In the genomic region with DNA sequence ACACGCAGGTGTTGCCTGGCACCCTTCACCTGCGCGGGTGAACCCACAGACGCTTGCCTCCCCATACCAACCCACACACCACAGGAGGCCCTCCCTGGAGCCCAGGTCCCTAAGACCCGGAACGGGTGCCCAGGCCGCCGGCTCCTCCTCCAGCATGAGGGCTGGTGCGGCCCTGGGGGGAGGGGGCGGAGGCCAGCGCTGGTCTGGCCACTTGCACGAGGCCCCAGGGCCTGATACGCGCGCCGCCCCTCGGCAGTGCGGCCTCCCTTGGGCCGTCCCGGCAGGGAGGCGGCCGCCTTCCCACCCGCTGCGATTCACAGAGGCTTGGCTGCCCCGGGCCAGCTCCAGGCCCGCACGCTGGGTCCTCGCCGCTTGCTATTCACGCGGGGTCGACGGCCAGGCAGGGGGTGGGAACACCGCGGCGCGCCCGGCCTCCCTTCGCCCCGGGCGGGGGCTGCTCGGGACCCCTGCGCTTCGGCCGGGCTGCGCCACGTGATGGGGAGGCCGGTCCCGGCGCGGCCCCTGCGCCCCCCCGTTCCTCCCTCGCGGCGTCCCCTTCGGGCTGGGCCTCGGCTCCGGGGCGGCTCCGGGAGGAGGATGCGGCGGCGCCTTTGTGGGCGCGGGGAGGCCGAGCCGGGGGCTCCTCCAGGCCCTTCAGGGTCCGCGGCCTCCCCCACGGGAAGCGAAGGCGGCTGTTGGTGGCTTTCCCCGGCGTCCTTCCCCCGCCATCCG, we compare ENCODE assay signal across 1 cellular context.
A peak's percentile ranks its signal among the peaks of the same experiment; 100 is the strongest.
TF ChIP-seq lines count a peak whose summit lies in the region.

No MANE protein-coding gene starts in this region.

TF ChIP-seq in HepG2, 621 proteins besides CTCF, POLR2A, EP300 and RAD21 (continued from another document and continues in another):
- TF ChIP-seq, protein P1, sequence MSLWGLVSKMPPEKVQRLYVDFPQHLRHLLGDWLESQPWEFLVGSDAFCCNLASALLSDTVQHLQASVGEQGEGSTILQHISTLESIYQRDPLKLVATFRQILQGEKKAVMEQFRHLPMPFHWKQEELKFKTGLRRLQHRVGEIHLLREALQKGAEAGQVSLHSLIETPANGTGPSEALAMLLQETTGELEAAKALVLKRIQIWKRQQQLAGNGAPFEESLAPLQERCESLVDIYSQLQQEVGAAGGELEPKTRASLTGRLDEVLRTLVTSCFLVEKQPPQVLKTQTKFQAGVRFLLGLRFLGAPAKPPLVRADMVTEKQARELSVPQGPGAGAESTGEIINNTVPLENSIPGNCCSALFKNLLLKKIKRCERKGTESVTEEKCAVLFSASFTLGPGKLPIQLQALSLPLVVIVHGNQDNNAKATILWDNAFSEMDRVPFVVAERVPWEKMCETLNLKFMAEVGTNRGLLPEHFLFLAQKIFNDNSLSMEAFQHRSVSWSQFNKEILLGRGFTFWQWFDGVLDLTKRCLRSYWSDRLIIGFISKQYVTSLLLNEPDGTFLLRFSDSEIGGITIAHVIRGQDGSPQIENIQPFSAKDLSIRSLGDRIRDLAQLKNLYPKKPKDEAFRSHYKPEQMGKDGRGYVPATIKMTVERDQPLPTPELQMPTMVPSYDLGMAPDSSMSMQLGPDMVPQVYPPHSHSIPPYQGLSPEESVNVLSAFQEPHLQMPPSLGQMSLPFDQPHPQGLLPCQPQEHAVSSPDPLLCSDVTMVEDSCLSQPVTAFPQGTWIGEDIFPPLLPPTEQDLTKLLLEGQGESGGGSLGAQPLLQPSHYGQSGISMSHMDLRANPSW (CRISPR knock-in tag; IDR thresholded peaks at IDR 0.05; ENCODE audit: borderline replicate concordance), result no peak
- TF ChIP-seq, protein P2, sequence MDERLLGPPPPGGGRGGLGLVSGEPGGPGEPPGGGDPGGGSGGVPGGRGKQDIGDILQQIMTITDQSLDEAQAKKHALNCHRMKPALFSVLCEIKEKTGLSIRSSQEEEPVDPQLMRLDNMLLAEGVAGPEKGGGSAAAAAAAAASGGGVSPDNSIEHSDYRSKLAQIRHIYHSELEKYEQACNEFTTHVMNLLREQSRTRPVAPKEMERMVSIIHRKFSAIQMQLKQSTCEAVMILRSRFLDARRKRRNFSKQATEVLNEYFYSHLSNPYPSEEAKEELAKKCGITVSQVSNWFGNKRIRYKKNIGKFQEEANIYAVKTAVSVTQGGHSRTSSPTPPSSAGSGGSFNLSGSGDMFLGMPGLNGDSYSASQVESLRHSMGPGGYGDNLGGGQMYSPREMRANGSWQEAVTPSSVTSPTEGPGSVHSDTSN (CRISPR knock-in tag; IDR thresholded peaks at IDR 0.05), result no peak
- TF ChIP-seq HDAC1 (CRISPR knock-in tag; IDR thresholded peaks at IDR 0.05) (peak; percentile 56; the same call in 1 of the 2 replicates), KLF9 (CRISPR knock-in tag; IDR thresholded peaks at IDR 0.05; ENCODE audit: low read depth) (no peak), MEIS1 (CRISPR knock-in tag; IDR thresholded peaks at IDR 0.05; ENCODE audit: borderline replicate concordance) (peak; percentile 79), CENPT (CRISPR knock-in tag; IDR thresholded peaks at IDR 0.05; ENCODE audit: low read depth) (no peak), SRSF4 (IDR thresholded peaks at IDR 0.05; ENCODE audit: low read depth, low read length, poor library complexity, severe bottlenecking) (peak; percentile 21), ZFP82 (CRISPR knock-in tag; IDR thresholded peaks at IDR 0.05; ENCODE audit: borderline replicate concordance) (no peak), ZNF670 (CRISPR knock-in tag; IDR thresholded peaks at IDR 0.05; ENCODE audit: borderline replicate concordance) (no peak), HMGA1 (CRISPR knock-in tag; conservative IDR thresholded peaks at IDR 0.05) (no peak), ZSCAN30 (CRISPR knock-in tag; IDR thresholded peaks at IDR 0.05) (0 out of 2 replicates have a peak, but pooled peaks have one; percentile 80), ATAD3A (CRISPR knock-in tag; IDR thresholded peaks at IDR 0.05) (no peak), MEIS2 (CRISPR knock-in tag; IDR thresholded peaks at IDR 0.05) (no peak), KAT2B (IDR thresholded peaks at IDR 0.05; ENCODE audit: borderline replicate concordance, low read depth, low read length) (no peak), REPIN1 (CRISPR knock-in tag; IDR thresholded peaks at IDR 0.05; ENCODE audit: borderline replicate concordance, low read depth) (no peak), ZNF558 (CRISPR knock-in tag; IDR thresholded peaks at IDR 0.05; ENCODE audit: borderline replicate concordance) (no peak; the same call in 1 of the 2 replicates), FOXJ3 (CRISPR knock-in tag; IDR thresholded peaks at IDR 0.05; ENCODE audit: borderline replicate concordance) (no peak), ZSCAN20 (CRISPR knock-in tag; IDR thresholded peaks at IDR 0.05; ENCODE audit: borderline replicate concordance) (no peak), KAT8 (CRISPR knock-in tag; IDR thresholded peaks at IDR 0.05) (no peak), SIX4 (CRISPR knock-in tag; IDR thresholded peaks at IDR 0.05) (no peak), SCMH1 (CRISPR knock-in tag; IDR thresholded peaks at IDR 0.05; ENCODE audit: borderline replicate concordance) (no peak), ATRX (CRISPR knock-in tag; IDR thresholded peaks at IDR 0.05; ENCODE audit: borderline replicate concordance) (no peak), HOXD1 (CRISPR knock-in tag; IDR thresholded peaks at IDR 0.05) (0 out of 2 replicates have a peak, but pooled peaks have one; percentile 39), NFYB (CRISPR knock-in tag; IDR thresholded peaks at IDR 0.05) (no peak), RAD51 (IDR thresholded peaks at IDR 0.05; ENCODE audit: borderline replicate concordance) (no peak), RFX1 (IDR thresholded peaks at IDR 0.05) (no peak), ZNF180 (CRISPR knock-in tag; IDR thresholded peaks at IDR 0.05; ENCODE audit: borderline replicate concordance, low read depth) (0 out of 2 replicates have a peak, but pooled peaks have one; percentile 75), PCBP1 (IDR thresholded peaks at IDR 0.05; ENCODE audit: borderline replicate concordance, low read depth, low read length) (no peak), MLLT10 (CRISPR knock-in tag; IDR thresholded peaks at IDR 0.05) (no peak), ZSCAN12 (CRISPR knock-in tag; IDR thresholded peaks at IDR 0.05) (no peak; the same call in 1 of the 2 replicates), ZNF329 (CRISPR knock-in tag; IDR thresholded peaks at IDR 0.05; ENCODE audit: low read depth) (peak; percentile 45; the same call in 1 of the 2 replicates), GABPB1 (CRISPR knock-in tag; IDR thresholded peaks at IDR 0.05) (no peak; the same call in 1 of the 2 replicates), SUZ12 (IDR thresholded peaks at IDR 0.05; ENCODE audit: low read depth, low read length) (no peak), ZNF3 (CRISPR knock-in tag; IDR thresholded peaks at IDR 0.05) (no peak), TCF7L2 (IDR thresholded peaks at IDR 0.05; ENCODE audit: low read depth, low read length) (no peak), GATA4 (IDR thresholded peaks at IDR 0.05; ENCODE audit: borderline replicate concordance, low read depth) (no peak), ZBTB7A (CRISPR knock-in tag; IDR thresholded peaks at IDR 0.05) (peak; percentile 20; the same call in 1 of the 2 replicates), ZNF605 (CRISPR knock-in tag; IDR thresholded peaks at IDR 0.05) (no peak), ZNF432 (CRISPR knock-in tag; IDR thresholded peaks at IDR 0.05; ENCODE audit: borderline replicate concordance) (no peak), IRX3 (CRISPR knock-in tag; IDR thresholded peaks at IDR 0.05; ENCODE audit: borderline replicate concordance, low read depth) (no peak)
- TF ChIP-seq, protein P3, sequence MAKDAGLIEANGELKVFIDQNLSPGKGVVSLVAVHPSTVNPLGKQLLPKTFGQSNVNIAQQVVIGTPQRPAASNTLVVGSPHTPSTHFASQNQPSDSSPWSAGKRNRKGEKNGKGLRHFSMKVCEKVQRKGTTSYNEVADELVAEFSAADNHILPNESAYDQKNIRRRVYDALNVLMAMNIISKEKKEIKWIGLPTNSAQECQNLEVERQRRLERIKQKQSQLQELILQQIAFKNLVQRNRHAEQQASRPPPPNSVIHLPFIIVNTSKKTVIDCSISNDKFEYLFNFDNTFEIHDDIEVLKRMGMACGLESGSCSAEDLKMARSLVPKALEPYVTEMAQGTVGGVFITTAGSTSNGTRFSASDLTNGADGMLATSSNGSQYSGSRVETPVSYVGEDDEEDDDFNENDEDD (CRISPR knock-in tag; IDR thresholded peaks at IDR 0.05; ENCODE audit: borderline replicate concordance), result peak; percentile 60; the same call in 1 of the 2 replicates
- TF ChIP-seq, protein P4, sequence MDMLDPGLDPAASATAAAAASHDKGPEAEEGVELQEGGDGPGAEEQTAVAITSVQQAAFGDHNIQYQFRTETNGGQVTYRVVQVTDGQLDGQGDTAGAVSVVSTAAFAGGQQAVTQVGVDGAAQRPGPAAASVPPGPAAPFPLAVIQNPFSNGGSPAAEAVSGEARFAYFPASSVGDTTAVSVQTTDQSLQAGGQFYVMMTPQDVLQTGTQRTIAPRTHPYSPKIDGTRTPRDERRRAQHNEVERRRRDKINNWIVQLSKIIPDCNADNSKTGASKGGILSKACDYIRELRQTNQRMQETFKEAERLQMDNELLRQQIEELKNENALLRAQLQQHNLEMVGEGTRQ (IDR thresholded peaks at IDR 0.05; ENCODE audit: low read depth, low read length), result no peak
- TF ChIP-seq, protein P4 (CRISPR knock-in tag; IDR thresholded peaks at IDR 0.05; ENCODE audit: borderline replicate concordance), result no peak; the same call in 1 of the 2 replicates
- TF ChIP-seq, protein P5, sequence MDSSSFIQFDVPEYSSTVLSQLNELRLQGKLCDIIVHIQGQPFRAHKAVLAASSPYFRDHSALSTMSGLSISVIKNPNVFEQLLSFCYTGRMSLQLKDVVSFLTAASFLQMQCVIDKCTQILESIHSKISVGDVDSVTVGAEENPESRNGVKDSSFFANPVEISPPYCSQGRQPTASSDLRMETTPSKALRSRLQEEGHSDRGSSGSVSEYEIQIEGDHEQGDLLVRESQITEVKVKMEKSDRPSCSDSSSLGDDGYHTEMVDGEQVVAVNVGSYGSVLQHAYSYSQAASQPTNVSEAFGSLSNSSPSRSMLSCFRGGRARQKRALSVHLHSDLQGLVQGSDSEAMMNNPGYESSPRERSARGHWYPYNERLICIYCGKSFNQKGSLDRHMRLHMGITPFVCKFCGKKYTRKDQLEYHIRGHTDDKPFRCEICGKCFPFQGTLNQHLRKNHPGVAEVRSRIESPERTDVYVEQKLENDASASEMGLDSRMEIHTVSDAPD (CRISPR knock-in tag; IDR thresholded peaks at IDR 0.05), result no peak
- TF ChIP-seq, protein P6, sequence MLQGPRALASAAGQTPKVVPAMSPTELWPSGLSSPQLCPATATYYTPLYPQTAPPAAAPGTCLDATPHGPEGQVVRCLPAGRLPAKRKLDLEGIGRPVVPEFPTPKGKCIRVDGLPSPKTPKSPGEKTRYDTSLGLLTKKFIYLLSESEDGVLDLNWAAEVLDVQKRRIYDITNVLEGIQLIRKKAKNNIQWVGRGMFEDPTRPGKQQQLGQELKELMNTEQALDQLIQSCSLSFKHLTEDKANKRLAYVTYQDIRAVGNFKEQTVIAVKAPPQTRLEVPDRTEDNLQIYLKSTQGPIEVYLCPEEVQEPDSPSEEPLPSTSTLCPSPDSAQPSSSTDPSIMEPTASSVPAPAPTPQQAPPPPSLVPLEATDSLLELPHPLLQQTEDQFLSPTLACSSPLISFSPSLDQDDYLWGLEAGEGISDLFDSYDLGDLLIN (CRISPR knock-in tag; IDR thresholded peaks at IDR 0.05; ENCODE audit: borderline replicate concordance), result no peak
- TF ChIP-seq, protein P7, sequence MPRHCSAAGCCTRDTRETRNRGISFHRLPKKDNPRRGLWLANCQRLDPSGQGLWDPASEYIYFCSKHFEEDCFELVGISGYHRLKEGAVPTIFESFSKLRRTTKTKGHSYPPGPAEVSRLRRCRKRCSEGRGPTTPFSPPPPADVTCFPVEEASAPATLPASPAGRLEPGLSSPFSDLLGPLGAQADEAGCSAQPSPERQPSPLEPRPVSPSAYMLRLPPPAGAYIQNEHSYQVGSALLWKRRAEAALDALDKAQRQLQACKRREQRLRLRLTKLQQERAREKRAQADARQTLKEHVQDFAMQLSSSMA (CRISPR knock-in tag; IDR thresholded peaks at IDR 0.05), result no peak
- TF ChIP-seq, protein P8, sequence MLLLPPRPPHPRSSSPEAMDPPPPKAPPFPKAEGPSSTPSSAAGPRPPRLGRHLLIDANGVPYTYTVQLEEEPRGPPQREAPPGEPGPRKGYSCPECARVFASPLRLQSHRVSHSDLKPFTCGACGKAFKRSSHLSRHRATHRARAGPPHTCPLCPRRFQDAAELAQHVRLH (CRISPR knock-in tag; IDR thresholded peaks at IDR 0.05; ENCODE audit: borderline replicate concordance, low read depth), result no peak
- TF ChIP-seq, protein P9, sequence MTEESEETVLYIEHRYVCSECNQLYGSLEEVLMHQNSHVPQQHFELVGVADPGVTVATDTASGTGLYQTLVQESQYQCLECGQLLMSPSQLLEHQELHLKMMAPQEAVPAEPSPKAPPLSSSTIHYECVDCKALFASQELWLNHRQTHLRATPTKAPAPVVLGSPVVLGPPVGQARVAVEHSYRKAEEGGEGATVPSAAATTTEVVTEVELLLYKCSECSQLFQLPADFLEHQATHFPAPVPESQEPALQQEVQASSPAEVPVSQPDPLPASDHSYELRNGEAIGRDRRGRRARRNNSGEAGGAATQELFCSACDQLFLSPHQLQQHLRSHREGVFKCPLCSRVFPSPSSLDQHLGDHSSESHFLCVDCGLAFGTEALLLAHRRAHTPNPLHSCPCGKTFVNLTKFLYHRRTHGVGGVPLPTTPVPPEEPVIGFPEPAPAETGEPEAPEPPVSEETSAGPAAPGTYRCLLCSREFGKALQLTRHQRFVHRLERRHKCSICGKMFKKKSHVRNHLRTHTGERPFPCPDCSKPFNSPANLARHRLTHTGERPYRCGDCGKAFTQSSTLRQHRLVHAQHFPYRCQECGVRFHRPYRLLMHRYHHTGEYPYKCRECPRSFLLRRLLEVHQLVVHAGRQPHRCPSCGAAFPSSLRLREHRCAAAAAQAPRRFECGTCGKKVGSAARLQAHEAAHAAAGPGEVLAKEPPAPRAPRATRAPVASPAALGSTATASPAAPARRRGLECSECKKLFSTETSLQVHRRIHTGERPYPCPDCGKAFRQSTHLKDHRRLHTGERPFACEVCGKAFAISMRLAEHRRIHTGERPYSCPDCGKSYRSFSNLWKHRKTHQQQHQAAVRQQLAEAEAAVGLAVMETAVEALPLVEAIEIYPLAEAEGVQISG (CRISPR knock-in tag; IDR thresholded peaks at IDR 0.05), result peak; percentile 36
